2 cellular contexts compared by ENCODE assay signal in genomic region chr12:8031872-8032241, GRCh38.
TF ChIP-seq lines count a peak whose summit lies in the region.

No MANE protein-coding gene starts in this region.

TF ChIP-seq in SK-N-SH, 30 proteins besides CTCF, POLR2A, EP300 and RAD21 (continued from another document):
- no peak for TF ChIP-seq PBX3 (IDR thresholded peaks at IDR 0.05)
- no peak for TF ChIP-seq MEF2A (IDR thresholded peaks at IDR 0.05; ENCODE audit: borderline replicate concordance, low read depth)
- TF ChIP-seq RCOR1 (IDR thresholded peaks at IDR 0.05; ENCODE audit: low read length), result no peak
- no peak for TF ChIP-seq IRF3 (IDR thresholded peaks at IDR 0.05; ENCODE audit: low read depth, low read length)
- TF ChIP-seq REST (IDR thresholded peaks at IDR 0.05; ENCODE audit: low read depth, low read length), result no peak
- no peak for TF ChIP-seq YY1 (IDR thresholded peaks at IDR 0.05; ENCODE audit: low read depth)
- TF ChIP-seq FOXM1 (IDR thresholded peaks at IDR 0.05; ENCODE audit: low read depth), result no peak
- TF ChIP-seq NRF1 (IDR thresholded peaks at IDR 0.05; ENCODE audit: low read depth, low read length), result no peak
- no peak for TF ChIP-seq USF2 (IDR thresholded peaks at IDR 0.05; ENCODE audit: borderline replicate concordance, low read depth, low read length)
- no peak for TF ChIP-seq RFX5 (IDR thresholded peaks at IDR 0.05; ENCODE audit: low read length)
- no peak for TF ChIP-seq TAF1 (IDR thresholded peaks at IDR 0.05; ENCODE audit: borderline replicate concordance, low read depth, low read length)
- TF ChIP-seq POLR2AphosphoS5 (IDR thresholded peaks at IDR 0.05; ENCODE audit: low read depth, low read length), result no peak

TF ChIP-seq in SK-N-SH treated with all-trans-retinoic acid at 6 μM for 48 hours, 23 proteins besides CTCF, POLR2A, EP300 and RAD21 (continued from another document):
- no peak for TF ChIP-seq GLIS3 (CRISPR knock-in tag; IDR thresholded peaks at IDR 0.05)
- TF ChIP-seq TSHZ2 (CRISPR knock-in tag; IDR thresholded peaks at IDR 0.05), result no peak
